Comparison of ENCODE assay signal across 1 cellular context in the genomic region with DNA sequence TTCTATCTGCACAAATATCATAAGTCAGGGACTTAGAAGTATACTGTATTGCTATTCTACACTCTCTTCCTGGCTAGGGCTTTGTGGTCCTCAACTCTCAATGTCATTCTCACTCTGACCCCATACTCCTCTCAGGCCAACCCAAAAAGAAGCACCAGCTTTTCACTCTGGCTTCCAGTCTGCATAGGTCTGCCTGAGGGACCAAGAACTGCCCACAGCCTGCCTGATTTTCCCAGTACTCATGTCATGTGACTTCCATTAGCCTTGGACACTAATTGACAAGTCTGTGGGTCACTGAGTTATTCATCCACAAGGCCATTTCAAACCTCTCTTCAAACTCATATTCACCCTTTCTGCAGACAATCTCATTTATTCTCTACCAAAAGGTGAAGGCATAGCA.
TF ChIP-seq lines count a peak whose summit lies in the region.

No MANE protein-coding gene starts in this region.

TF ChIP-seq in K562, 482 proteins besides CTCF, POLR2A, EP300 and RAD21:
- TF ChIP-seq, protein P1, sequence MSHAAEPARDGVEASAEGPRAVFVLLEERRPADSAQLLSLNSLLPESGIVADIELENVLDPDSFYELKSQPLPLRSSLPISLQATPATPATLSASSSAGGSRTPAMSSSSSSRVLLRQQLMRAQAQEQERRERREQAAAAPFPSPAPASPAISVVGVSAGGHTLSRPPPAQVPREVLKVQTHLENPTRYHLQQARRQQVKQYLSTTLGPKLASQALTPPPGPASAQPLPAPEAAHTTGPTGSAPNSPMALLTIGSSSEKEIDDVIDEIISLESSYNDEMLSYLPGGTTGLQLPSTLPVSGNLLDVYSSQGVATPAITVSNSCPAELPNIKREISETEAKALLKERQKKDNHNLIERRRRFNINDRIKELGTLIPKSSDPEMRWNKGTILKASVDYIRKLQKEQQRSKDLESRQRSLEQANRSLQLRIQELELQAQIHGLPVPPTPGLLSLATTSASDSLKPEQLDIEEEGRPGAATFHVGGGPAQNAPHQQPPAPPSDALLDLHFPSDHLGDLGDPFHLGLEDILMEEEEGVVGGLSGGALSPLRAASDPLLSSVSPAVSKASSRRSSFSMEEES (CRISPR knock-in tag; IDR thresholded peaks at IDR 0.05), result peak; percentile 88
- no peak for TF ChIP-seq MEIS2 (IDR thresholded peaks at IDR 0.05; ENCODE audit: partially characterized antibody)
